Comparison of ENCODE assay signal across 18 cellular contexts in genomic region chr13:61765940-61766666, GRCh38.
A peak's percentile ranks its signal among the peaks of the same experiment; 100 is the strongest.
DNase-seq lines count a peak whose midpoint lies in the region; ATAC-seq, FAIRE-seq and TF ChIP-seq lines count a peak whose summit lies in the region.
"Had no signal": no experiment of that assay in that cellular context is flagged by ENCODE, and none has a peak within 500 bp of the region (broad histone marks: within the 10 kb centered on the region; RNA-seq: fewer than 3 reads in every experiment).

No MANE protein-coding gene starts in this region.

- no peak overlapping the region for H3K9ac ChIP-seq in kidney (ENCODE audit: low read length in 2 of 2)
- H3K9ac ChIP-seq: GM23248 had no signal

- H3K27me3 ChIP-seq in upper lobe of right lung, result no peaks in the 10 kb centered on the region

- CTCF ChIA-PET in WTC11 (lab: Charles Lee), result interaction anchor here (0.6 to 1.6 kb wide), 3 partner anchors 11 to 317 kb away, joined by 3 to 4 read pairs (median 3); no protein-coding TSS in a partner anchor

- ATAC-seq in WTC11 (peak; percentile 22; the same call in 1 of the 2 replicates), sciatic nerve (peak; percentile 17), upper lobe of right lung (peak; percentile 41)

- POLR2A ChIA-PET in WTC11 (lab: Charles Lee), result no interaction called here

- H3K27ac ChIP-seq in kidney (ENCODE audit: low read depth in 2 of 2, low read length in 2 of 2), result no peak overlapping the region
- no peak overlapping the region for H3K27ac ChIP-seq in upper lobe of right lung
- H3K27ac ChIP-seq: GM23248 had no signal

- TF ChIP-seq CTCF in WTC11 (IDR thresholded peaks at IDR 0.05) (no peak), kidney (IDR thresholded peaks at IDR 0.05; ENCODE audit: borderline replicate concordance, extremely low read depth, insufficient read depth) (no peak), upper lobe of right lung (IDR thresholded peaks at IDR 0.05) (no peak)

- H3K36me3 Mint-ChIP-seq in WTC11, result no peaks in the 10 kb centered on the region
- H3K36me3 Mint-ChIP-seq: CD4-positive, alpha-beta memory T cell had no signal

- no peak for DNase-seq in WTC11 (ENCODE audit: low spot score)
- DNase-seq in kidney, result peak; percentile 52
- DNase-seq in sciatic nerve (ENCODE audit: low spot score), result no peak
- DNase-seq in upper lobe of right lung, result peak; percentile 48
- no peak for DNase-seq in activated CD8-positive, alpha-beta memory T cell treated with anti-CD3 and anti-CD28 coated beads, Interleukin-2, amount 50 U/mL, for 48 hours
- no peak for DNase-seq in activated CD4-positive, CD25-positive, alpha-beta regulatory T cell treated with anti-CD3 and anti-CD28 coated beads, Interleukin-2, amount 50 U/mL, for 72 hours
- DNase-seq in cerebellar nuclear complex (lab: John Stamatoyannopoulos, UW), result no peak
- DNase-seq: C1 segment of cervical spinal cord; Calu3; CD4-positive, alpha-beta memory T cell; COR-L47; DMS79; GF-D8; GM23248; HFFc6 had no signal

- H3K27me3 Mint-ChIP-seq in WTC11 (ENCODE audit: low read depth), result no peaks in the 10 kb centered on the region
- H3K27me3 Mint-ChIP-seq: CD4-positive, alpha-beta memory T cell had no signal

- no peak for FAIRE-seq in kidney (lab: Jason Lieb, UNC)
- FAIRE-seq: GM12891, GM18507 had no signal

- no peaks in the 10 kb centered on the region for H3K36me3 ChIP-seq in kidney (ENCODE audit: control insufficient read depth in 1 of 2, insufficient read depth in 2 of 2, low read length in 2 of 2)
- no peaks in the 10 kb centered on the region for H3K36me3 ChIP-seq in upper lobe of right lung
- H3K36me3 ChIP-seq: HAP-1 had no signal

- H3K9me3 Mint-ChIP-seq in WTC11, result no peaks in the 10 kb centered on the region

- no peak overlapping the region for H3K27ac Mint-ChIP-seq in WTC11
- H3K27ac Mint-ChIP-seq: CD4-positive, alpha-beta memory T cell; HFFc6 had no signal

- no peak overlapping the region for H3K4me3 ChIP-seq in kidney (ENCODE audit: low read length in 2 of 2)
- H3K4me3 ChIP-seq in upper lobe of right lung, result no peak overlapping the region
- H3K4me3 ChIP-seq: GM23248, HAP-1 had no signal

- no peak overlapping the region for H3K4me3 Mint-ChIP-seq in WTC11
- H3K4me3 Mint-ChIP-seq: CD4-positive, alpha-beta memory T cell; HFFc6 had no signal

- H3K4me1 Mint-ChIP-seq in WTC11, result no peaks in the 10 kb centered on the region
- H3K4me1 Mint-ChIP-seq: CD4-positive, alpha-beta memory T cell had no signal

- intact Hi-C loops in kidney (cut with DNase I), result no loop called here
- intact Hi-C loops in sciatic nerve (cut with DNase I), result no loop called here
- intact Hi-C loops in upper lobe of right lung (cut with DNase I), result no loop called here

- H3K9me3 ChIP-seq in kidney (ENCODE audit: control insufficient read depth in 1 of 2, low read length in 2 of 2) (peaks cover 0 to 5% of the 10 kb centered on the region in 2 donors), upper lobe of right lung (no peaks in the 10 kb centered on the region)
- H3K9me3 ChIP-seq: HAP-1 had no signal

- H3K4me1 ChIP-seq in kidney (ENCODE audit: control insufficient read depth in 1 of 2, insufficient read depth in 1 of 2, low read depth in 1 of 2, low read length in 2 of 2), result no peaks in the 10 kb centered on the region
- H3K4me1 ChIP-seq in upper lobe of right lung, result no peaks in the 10 kb centered on the region

TF ChIP-seq in WTC11, 78 proteins besides CTCF, POLR2A, EP300 and RAD21:
- TF ChIP-seq NR2C2 (CRISPR knock-in tag; IDR thresholded peaks at IDR 0.05), result no peak
- no peak for TF ChIP-seq ZNF263 (CRISPR knock-in tag; IDR thresholded peaks at IDR 0.05; ENCODE audit: low read depth)
- TF ChIP-seq PRRX2 (CRISPR knock-in tag; IDR thresholded peaks at IDR 0.05), result no peak
- no peak for TF ChIP-seq ZNF219 (CRISPR knock-in tag; IDR thresholded peaks at IDR 0.05; ENCODE audit: borderline replicate concordance)
- no peak for TF ChIP-seq ERG (CRISPR knock-in tag; IDR thresholded peaks at IDR 0.05)
- TF ChIP-seq NR3C1 (CRISPR knock-in tag; conservative IDR thresholded peaks at IDR 0.05; ENCODE audit: low read depth), result no peak
- no peak for TF ChIP-seq ZNF396 (CRISPR knock-in tag; IDR thresholded peaks at IDR 0.05; ENCODE audit: borderline replicate concordance)
- TF ChIP-seq E2F4 (CRISPR knock-in tag; IDR thresholded peaks at IDR 0.05; ENCODE audit: borderline replicate concordance, low read depth), result no peak
- no peak for TF ChIP-seq ELF4 (CRISPR knock-in tag; IDR thresholded peaks at IDR 0.05; ENCODE audit: low read depth)
- no peak for TF ChIP-seq MYBL2 (CRISPR knock-in tag; IDR thresholded peaks at IDR 0.05)
- TF ChIP-seq ZNF232 (CRISPR knock-in tag; IDR thresholded peaks at IDR 0.05), result no peak

Comparison
In these comparisons a context has a peak if more than half of its experiments do, and no peak if none do; other contexts are left out.
1. DNase-seq: peak in kidney (single experiment) and upper lobe of right lung (single experiment); none in WTC11 (single experiment), sciatic nerve (single experiment), activated CD8-positive, alpha-beta memory T cell treated with anti-CD3 and anti-CD28 coated beads, Interleukin-2, amount 50 U/mL, for 48 hours (single experiment), activated CD4-positive, CD25-positive, alpha-beta regulatory T cell treated with anti-CD3 and anti-CD28 coated beads, Interleukin-2, amount 50 U/mL, for 72 hours (single experiment) and cerebellar nuclear complex (0 of 2).
2. Peak in every context shown above with its lines, with median percentiles within 50 percentile points of each other: ATAC-seq.